Comparison of ENCODE assay signal across 29 cellular contexts in genomic region chr6:69650703-69651102, GRCh38.
"Had no signal": no experiment of that assay in that cellular context is flagged by ENCODE, and none has a peak within 500 bp of the region (broad histone marks: within the 10 kb centered on the region; RNA-seq: fewer than 3 reads in every experiment).

No MANE protein-coding gene starts in this region.

- DNase-seq: colonic mucosa; cortex of kidney; dermis blood vessel endothelial cell; dorsolateral prefrontal cortex; effector CD4-positive, alpha-beta T cell; effector CD8-positive, alpha-beta T cell; effector memory CD4-positive, alpha-beta T cell; effector memory CD8-positive, alpha-beta T cell; endodermal cell; erythroblast; esophagus squamous epithelium; foreskin fibroblast; foreskin keratinocyte; foreskin melanocyte; gastrocnemius medialis; glutamatergic neuron; head of caudate nucleus; heart left ventricle; heart right ventricle had no signal

- H3K27me3 Mint-ChIP-seq: dendritic cell treated with granulocyte-macrophage colony-stimulating factor and Interleukin-4, amounts not matched to agents 40 ng/mL and 50 ng/mL, for 4 days had no signal

- H3K9me3 Mint-ChIP-seq: endodermal cell had no signal

- H3K4me1 Mint-ChIP-seq: endodermal cell had no signal

- H3K27ac Mint-ChIP-seq: dendritic cell treated with granulocyte-macrophage colony-stimulating factor and Interleukin-4, amounts not matched to agents 40 ng/mL and 50 ng/mL, for 4 days; effector memory CD8-positive, alpha-beta T cell; endodermal cell had no signal

- H3K4me1 ChIP-seq: colonic mucosa, esophagus muscularis mucosa, esophagus squamous epithelium, foreskin keratinocyte, gastrocnemius medialis, gastroesophageal sphincter, heart left ventricle, heart right ventricle had no signal

- H3K4me3 ChIP-seq: colonic mucosa, coronary artery, dorsolateral prefrontal cortex, esophagus muscularis mucosa, esophagus squamous epithelium, gastrocnemius medialis, gastroesophageal sphincter, heart left ventricle, heart right ventricle had no signal

- FAIRE-seq: colon, endometrium, endothelial cell of umbilical vein, frontal cortex had no signal

- ATAC-seq: effector memory CD8-positive, alpha-beta T cell; esophagus mucosa; foreskin keratinocyte; gastrocnemius medialis; gastroesophageal sphincter; heart left ventricle; heart right ventricle had no signal

- H3K9me3 ChIP-seq: colonic mucosa, esophagus muscularis mucosa, esophagus squamous epithelium, gastrocnemius medialis, gastroesophageal sphincter, heart left ventricle, heart right ventricle had no signal

- H3K27me3 ChIP-seq: colonic mucosa, dorsolateral prefrontal cortex, esophagus muscularis mucosa, esophagus squamous epithelium, foreskin keratinocyte, gastrocnemius medialis, gastroesophageal sphincter, heart left ventricle, heart right ventricle had no signal

- H3K27ac ChIP-seq: colonic mucosa, coronary artery, dorsolateral prefrontal cortex, epithelial cell of prostate, esophagus muscularis mucosa, esophagus squamous epithelium, foreskin keratinocyte, gastrocnemius medialis, gastroesophageal sphincter, heart left ventricle, heart right ventricle had no signal

- H3K36me3 ChIP-seq: colonic mucosa, esophagus muscularis mucosa, esophagus squamous epithelium, gastrocnemius medialis, gastroesophageal sphincter, heart left ventricle, heart right ventricle had no signal

- H3K4me3 Mint-ChIP-seq: dendritic cell treated with granulocyte-macrophage colony-stimulating factor and Interleukin-4, amounts not matched to agents 40 ng/mL and 50 ng/mL, for 4 days; effector memory CD8-positive, alpha-beta T cell; endodermal cell had no signal
